In genomic region chr2:62577994-62578836, GRCh38 we compare ENCODE assay signal across 10 cellular contexts.
DNase-seq lines count a peak whose midpoint lies in the region; ATAC-seq and TF ChIP-seq lines count a peak whose summit lies in the region.
"Had no signal": no experiment of that assay in that cellular context is flagged by ENCODE, and none has a peak within 500 bp of the region (broad histone marks: within the 10 kb centered on the region; RNA-seq: fewer than 3 reads in every experiment).

No MANE protein-coding gene starts in this region.

- intact Hi-C loops in PC-9 (cut with micrococcal nuclease; ENCODE audit: unreplicated experiment) (loop anchor here (1.0 to 2.0 kb wide), 5 partner anchors 77 to 197 kb away; partner anchors contain the start of gene EHBP1), lower leg skin (cut with DNase I; ENCODE audit: low total_unique reads) (no loop called here)

- H3K9me2 ChIP-seq in PC-9 (ENCODE audit: insufficient read depth) (no peaks in the 10 kb centered on the region), MM.1S (replicated peaks; ENCODE audit: insufficient read depth, low read length) (no peaks in the 10 kb centered on the region)

- H3K4me3 ChIP-seq in PC-9 (peak overlapping the region; percentile 24; the same call in 1 of the 2 replicates), epithelial cell of proximal tubule (ENCODE audit: low read depth, low read length) (no peak overlapping the region), lower leg skin (ENCODE audit: low read depth, poor library complexity, severe bottlenecking) (no peak overlapping the region), MM.1S (ENCODE audit: low read length) (no peak overlapping the region)

- no peak for TF ChIP-seq POLR2A in lower leg skin (IDR thresholded peaks at IDR 0.05)

- H3K4me1 ChIP-seq in PC-9 (replicated peaks; ENCODE audit: insufficient read depth): peaks cover 41% of the 10 kb centered on the region
- no peaks in the 10 kb centered on the region for H3K4me1 ChIP-seq in MM.1S (ENCODE audit: low read length)

- TF ChIP-seq CTCF in PC-9 (conservative IDR thresholded peaks at IDR 0.05) (no peak), epithelial cell of proximal tubule (conservative IDR thresholded peaks at IDR 0.05; ENCODE audit: low read depth, low read length) (no peak), omental fat pad (IDR thresholded peaks at IDR 0.05) (no peak), lower leg skin (IDR thresholded peaks at IDR 0.05) (no peak), MM.1S (IDR thresholded peaks at IDR 0.05; ENCODE audit: low read length) (no peak)

- H2AFZ ChIP-seq in PC-9: peak overlapping the region; percentile 57; the same call in 1 of the 2 replicates
- no peak overlapping the region for H2AFZ ChIP-seq in MM.1S (ENCODE audit: low read length)

- no peak overlapping the region for H3K9ac ChIP-seq in MM.1S (ENCODE audit: low read length)

- peak overlapping the region; percentile 99 for H3K27ac ChIP-seq in PC-9
- no peak overlapping the region for H3K27ac ChIP-seq in caudate nucleus (ENCODE audit: low read depth, low read length)
- H3K27ac ChIP-seq in MM.1S (ENCODE audit: low read length): no peak overlapping the region

- WGBS in lower leg skin, 2 donors: 34 to 39% methylated on average over 2 of the region's 2 CpGs

- CTCF ChIA-PET in PC-9 (lab: Charles Lee): interaction anchor here (0.6 to 1.0 kb wide), 3 partner anchors 68 to 198 kb away, joined by 3 read pairs; no protein-coding TSS in a partner anchor

- H3K36me3 ChIP-seq in PC-9 (ENCODE audit: low read depth) (peaks cover 4% of the 10 kb centered on the region; the same call in 1 of the 2 replicates), MM.1S (replicated peaks; ENCODE audit: insufficient read depth, low read length) (no peaks in the 10 kb centered on the region)

- H4K20me1 ChIP-seq in PC-9 (ENCODE audit: insufficient read depth) (no peaks in the 10 kb centered on the region), MM.1S (ENCODE audit: insufficient read depth, low read length) (no peaks in the 10 kb centered on the region)

- TSS peak; percentile 88 for BruUV-seq in PC-9 (replicated peaks; lab: Mats Ljungman, UMichigan)

- H3F3A ChIP-seq in PC-9 (ENCODE audit: insufficient read depth, low read depth) (peaks cover 41% of the 10 kb centered on the region), MM.1S (ENCODE audit: insufficient read depth, low read length) (no peaks in the 10 kb centered on the region)

- peak; percentile 62 for DNase-seq in AG20443 (ENCODE audit: low spot score)
- peak; percentile 45 to 98 for DNase-seq in PC-9
- DNase-seq in epithelial cell of proximal tubule (ENCODE audit: low read depth): peak; percentile 70
- no peak for DNase-seq in omental fat pad (ENCODE audit: low spot score)
- no peak for DNase-seq in caudate nucleus (lab: John Stamatoyannopoulos, UW)
- DNase-seq in lower leg skin (ENCODE audit: low spot score in 2 of 2): no peak
- DNase-seq in GM19240 (ENCODE audit: insufficient read length, low spot score): no peak
- no peak for DNase-seq in MM.1S
- DNase-seq: CD4-positive, alpha-beta T cell; NCI-H526 had no signal

- peaks cover 18% of the 10 kb centered on the region; the same call in 1 of the 2 replicates for H3K9me3 ChIP-seq in PC-9 (ENCODE audit: insufficient read depth, low read depth)
- no peaks in the 10 kb centered on the region for H3K9me3 ChIP-seq in MM.1S (replicated peaks; ENCODE audit: insufficient read depth, low read length)

- H3K27me3 ChIP-seq in PC-9 (ENCODE audit: insufficient read depth, low read depth) (no peaks in the 10 kb centered on the region), MM.1S (replicated peaks; ENCODE audit: insufficient read depth, low read length) (no peaks in the 10 kb centered on the region)

- peak; percentile 74 for ATAC-seq in omental fat pad (ENCODE audit: low FRiP score)

- peak overlapping the region; percentile 72 for H3K4me2 ChIP-seq in PC-9
- no peak overlapping the region for H3K4me2 ChIP-seq in MM.1S (ENCODE audit: low read depth, low read length)

- H3K79me2 ChIP-seq in PC-9 (ENCODE audit: low read depth) (no peaks in the 10 kb centered on the region), MM.1S (ENCODE audit: low read length) (no peaks in the 10 kb centered on the region)

- POLR2A ChIA-PET in PC-9 (lab: Charles Lee; ENCODE audit: unreplicated experiment): interaction anchor here (0.5 to 0.9 kb wide), 8 partner anchors 26 to 587 kb away, joined by 3 to 11 read pairs (median 4); partner anchors contain the start of gene EHBP1

Comparison
In these comparisons a context has a peak if more than half of its experiments do, and no peak if none do; other contexts are left out.
1. DNase-seq: peak in AG20443 (single experiment), PC-9 (2 of 2) and epithelial cell of proximal tubule (single experiment); none in omental fat pad (single experiment), caudate nucleus (0 of 61), lower leg skin (0 of 2), GM19240 (single experiment) and MM.1S (single experiment).